1 cellular context compared by ENCODE assay signal in genomic region chr3:49787536-49787935, GRCh38.
TF ChIP-seq lines count a peak whose summit lies in the region.

No MANE protein-coding gene starts in this region.

TF ChIP-seq in HepG2, 621 proteins besides CTCF, POLR2A, EP300 and RAD21:
- TF ChIP-seq ZSCAN12 (CRISPR knock-in tag; IDR thresholded peaks at IDR 0.05) (no peak), KLF13 (CRISPR knock-in tag; IDR thresholded peaks at IDR 0.05) (no peak), ZBTB26 (CRISPR knock-in tag; IDR thresholded peaks at IDR 0.05; ENCODE audit: borderline replicate concordance) (no peak), JUNB (CRISPR knock-in tag; IDR thresholded peaks at IDR 0.05; ENCODE audit: borderline replicate concordance) (no peak), ZSCAN21 (CRISPR knock-in tag; IDR thresholded peaks at IDR 0.05; ENCODE audit: borderline replicate concordance) (no peak), ZNF484 (CRISPR knock-in tag; IDR thresholded peaks at IDR 0.05; ENCODE audit: borderline replicate concordance, low read depth) (no peak), ZNF615 (CRISPR knock-in tag; IDR thresholded peaks at IDR 0.05; ENCODE audit: borderline replicate concordance) (no peak), GABPA (IDR thresholded peaks at IDR 0.05; ENCODE audit: low read depth, low read length) (no peak), GABPA (CRISPR knock-in tag; IDR thresholded peaks at IDR 0.05; ENCODE audit: low read depth) (no peak)
